1 cellular context compared by ENCODE assay signal in the genomic region with DNA sequence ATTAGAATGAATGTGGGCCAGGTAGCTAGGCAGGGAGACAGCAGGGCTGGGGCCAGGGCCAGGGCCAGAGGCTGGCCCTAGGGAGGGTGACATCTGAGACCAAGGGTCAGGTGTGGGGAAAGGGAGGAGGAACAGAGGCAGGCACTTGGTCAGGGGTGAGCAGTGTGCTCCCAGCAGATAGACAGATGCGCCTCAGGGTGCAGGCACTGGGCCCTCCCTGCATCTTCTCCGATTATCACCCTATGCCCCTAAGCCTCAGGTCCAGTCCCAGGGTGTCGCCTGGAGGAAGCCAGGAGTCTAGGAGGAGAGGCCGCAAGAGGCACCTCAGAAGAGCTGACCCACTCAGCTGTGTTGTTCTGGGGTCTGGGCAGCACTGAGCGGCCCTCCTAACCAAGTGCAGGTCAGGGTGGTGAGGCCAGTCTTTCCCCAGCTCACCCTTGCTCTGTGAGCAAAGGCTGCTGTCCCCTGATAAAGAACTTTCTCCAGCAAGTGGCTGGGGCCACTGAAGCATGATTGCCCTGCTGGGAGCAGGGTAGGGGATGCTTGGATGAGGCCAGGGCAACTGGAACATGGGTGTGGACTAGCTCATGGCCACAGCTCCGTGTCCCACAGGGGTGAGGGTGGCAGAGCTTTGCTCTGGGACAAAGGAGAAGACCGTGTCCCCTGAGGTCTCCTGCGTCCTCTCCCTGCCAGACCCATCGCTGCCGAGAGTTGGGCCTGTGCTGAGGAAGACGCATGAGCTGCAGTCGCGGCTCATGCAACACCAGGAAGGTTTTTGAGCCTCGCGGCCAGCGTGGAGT.
TF ChIP-seq lines count a peak whose summit lies in the region.

No MANE protein-coding gene starts in this region.

TF ChIP-seq in HepG2, 621 proteins besides CTCF, POLR2A, EP300 and RAD21:
- TF ChIP-seq SRSF9 (IDR thresholded peaks at IDR 0.05; ENCODE audit: borderline replicate concordance, insufficient read depth, low read depth, low read length, poor library complexity, severe bottlenecking), result no peak
- no peak for TF ChIP-seq ZNF280D (CRISPR knock-in tag; IDR thresholded peaks at IDR 0.05)
- no peak for TF ChIP-seq ZNF724P (CRISPR knock-in tag; IDR thresholded peaks at IDR 0.05; ENCODE audit: borderline replicate concordance)
- no peak for TF ChIP-seq SMAD9 (CRISPR knock-in tag; IDR thresholded peaks at IDR 0.05)
- TF ChIP-seq, protein P1, sequence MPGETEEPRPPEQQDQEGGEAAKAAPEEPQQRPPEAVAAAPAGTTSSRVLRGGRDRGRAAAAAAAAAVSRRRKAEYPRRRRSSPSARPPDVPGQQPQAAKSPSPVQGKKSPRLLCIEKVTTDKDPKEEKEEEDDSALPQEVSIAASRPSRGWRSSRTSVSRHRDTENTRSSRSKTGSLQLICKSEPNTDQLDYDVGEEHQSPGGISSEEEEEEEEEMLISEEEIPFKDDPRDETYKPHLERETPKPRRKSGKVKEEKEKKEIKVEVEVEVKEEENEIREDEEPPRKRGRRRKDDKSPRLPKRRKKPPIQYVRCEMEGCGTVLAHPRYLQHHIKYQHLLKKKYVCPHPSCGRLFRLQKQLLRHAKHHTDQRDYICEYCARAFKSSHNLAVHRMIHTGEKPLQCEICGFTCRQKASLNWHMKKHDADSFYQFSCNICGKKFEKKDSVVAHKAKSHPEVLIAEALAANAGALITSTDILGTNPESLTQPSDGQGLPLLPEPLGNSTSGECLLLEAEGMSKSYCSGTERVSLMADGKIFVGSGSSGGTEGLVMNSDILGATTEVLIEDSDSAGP (CRISPR knock-in tag; IDR thresholded peaks at IDR 0.05; ENCODE audit: borderline replicate concordance), result no peak
- TF ChIP-seq FOXJ3 (CRISPR knock-in tag; IDR thresholded peaks at IDR 0.05; ENCODE audit: borderline replicate concordance), result no peak
- TF ChIP-seq KLF6 (CRISPR knock-in tag; IDR thresholded peaks at IDR 0.05), result no peak
- TF ChIP-seq ZNF691 (CRISPR knock-in tag; IDR thresholded peaks at IDR 0.05; ENCODE audit: borderline replicate concordance, low read depth), result no peak
- no peak for TF ChIP-seq ZNF792 (CRISPR knock-in tag; IDR thresholded peaks at IDR 0.05)
- no peak for TF ChIP-seq HOXD1 (CRISPR knock-in tag; IDR thresholded peaks at IDR 0.05)
- no peak for TF ChIP-seq SNRNP70 (IDR thresholded peaks at IDR 0.05; ENCODE audit: low read depth, low read length)
- no peak for TF ChIP-seq ZNF557 (CRISPR knock-in tag; IDR thresholded peaks at IDR 0.05)
- no peak for TF ChIP-seq ZNF550 (CRISPR knock-in tag; IDR thresholded peaks at IDR 0.05; ENCODE audit: borderline replicate concordance)
- TF ChIP-seq GATA4 (IDR thresholded peaks at IDR 0.05; ENCODE audit: borderline replicate concordance, low read depth), result no peak
- TF ChIP-seq ZNF597 (CRISPR knock-in tag; IDR thresholded peaks at IDR 0.05), result no peak
- no peak for TF ChIP-seq ATF3 (CRISPR knock-in tag; IDR thresholded peaks at IDR 0.05)
- no peak for TF ChIP-seq JDP2 (CRISPR knock-in tag; IDR thresholded peaks at IDR 0.05; ENCODE audit: borderline replicate concordance)
- TF ChIP-seq MTF2 (CRISPR knock-in tag; IDR thresholded peaks at IDR 0.05; ENCODE audit: borderline replicate concordance), result no peak
- no peak for TF ChIP-seq RCOR2 (CRISPR knock-in tag; IDR thresholded peaks at IDR 0.05)
